In the genomic region with DNA sequence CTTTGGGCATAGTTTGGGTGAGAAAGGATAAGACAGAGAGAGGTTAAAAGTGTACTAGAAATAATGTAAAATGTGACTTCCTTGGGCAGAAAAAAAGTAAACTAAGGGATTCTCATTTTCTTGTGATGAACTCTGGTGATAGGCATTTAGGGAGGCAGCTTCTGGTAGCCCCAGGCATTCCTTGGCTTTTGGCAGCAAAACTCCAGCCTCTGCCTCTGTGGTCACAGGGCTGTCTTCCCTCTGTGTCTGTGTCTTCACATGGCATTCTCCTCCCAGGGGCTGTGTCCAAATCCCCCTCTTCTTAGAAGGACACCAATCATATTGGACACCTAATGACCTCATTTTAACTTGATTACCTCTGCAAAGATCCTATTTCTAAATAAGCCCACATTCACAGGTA, we compare ENCODE assay signal across 17 cellular contexts.
"Had no signal": no experiment of that assay in that cellular context is flagged by ENCODE, and none has a peak within 500 bp of the region (broad histone marks: within the 10 kb centered on the region; RNA-seq: fewer than 3 reads in every experiment).

No MANE protein-coding gene starts in this region.

- H3K9me3 ChIP-seq: gastroesophageal sphincter, thyroid gland, vagina had no signal

- H3K79me2 ChIP-seq: hepatocyte had no signal

- H3K4me3 ChIP-seq: gastroesophageal sphincter, hepatocyte, right atrium auricular region, skin epidermis, thyroid gland, vagina had no signal

- DNase-seq: activated CD4-positive, alpha-beta T cell treated with anti-CD3 and anti-CD28 coated beads, Interleukin-2, amount 10 ng/mL, durations not matched to agents 7 days and 5 days; activated CD8-positive, alpha-beta memory T cell treated with anti-CD3 and anti-CD28 coated beads for 24 hours; activated gamma-delta T cell treated with Interleukin-2 at 50 U/mL for 16 hours; brain microvascular endothelial cell; effector CD8-positive, alpha-beta T cell; immature natural killer cell; nephron progenitor cell; occipital lobe; stimulated activated CD4-positive, alpha-beta T cell treated with anti-CD3 and anti-CD28 coated beads, Interleukin-15, amount 100 ng/mL, for 24 hours; stimulated activated CD4-positive, alpha-beta T cell treated with anti-CD3 and anti-CD28 coated beads, Interleukin-4, amount 100 ng/mL, for 1 hour; stimulated activated naive B cell treated with anti-CD40 and anti-IgM and Interleukin-4, amounts not matched to agents 10 μg/mL and 1 μg/mL and 100 μg/mL, for 72 hours; thyroid gland had no signal

- H3K4me2 ChIP-seq: hepatocyte had no signal

- H3K27me3 ChIP-seq: brain microvascular endothelial cell, hepatocyte, right atrium auricular region, thyroid gland, vagina had no signal

- H3K36me3 ChIP-seq: brain microvascular endothelial cell, gastroesophageal sphincter, right atrium auricular region, thyroid gland, vagina had no signal

- H3K4me1 ChIP-seq: gastroesophageal sphincter, right atrium auricular region, vagina had no signal

- H3K27ac ChIP-seq: brain microvascular endothelial cell, gastroesophageal sphincter, hepatocyte, right atrium auricular region, skin epidermis, thyroid gland, vagina had no signal
